ENCODE assay signal across 1 cellular context in the genomic region with DNA sequence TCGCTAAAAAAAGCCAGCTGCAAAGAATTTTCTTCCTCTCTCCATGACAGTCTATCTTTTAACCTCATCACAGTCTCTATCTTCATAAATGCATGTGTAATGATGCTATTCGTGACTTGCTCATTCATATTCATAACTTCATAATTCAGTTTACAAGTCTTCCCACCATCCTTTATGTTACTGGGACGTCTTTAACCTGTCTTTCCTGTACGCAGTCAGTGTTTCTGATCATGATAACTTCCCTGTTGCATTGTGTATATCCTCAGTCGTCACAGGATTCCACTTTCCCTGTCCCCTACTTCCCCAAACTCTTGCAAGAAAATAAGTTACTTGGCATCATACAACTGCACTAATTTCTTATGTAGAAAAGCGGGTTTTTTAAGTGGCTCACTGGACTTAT.
TF ChIP-seq lines count a peak whose summit lies in the region.

No MANE protein-coding gene starts in this region.

TF ChIP-seq in IMR-90, 13 proteins besides CTCF, POLR2A, EP300 and RAD21 (continued from another document):
- TF ChIP-seq, protein P1, sequence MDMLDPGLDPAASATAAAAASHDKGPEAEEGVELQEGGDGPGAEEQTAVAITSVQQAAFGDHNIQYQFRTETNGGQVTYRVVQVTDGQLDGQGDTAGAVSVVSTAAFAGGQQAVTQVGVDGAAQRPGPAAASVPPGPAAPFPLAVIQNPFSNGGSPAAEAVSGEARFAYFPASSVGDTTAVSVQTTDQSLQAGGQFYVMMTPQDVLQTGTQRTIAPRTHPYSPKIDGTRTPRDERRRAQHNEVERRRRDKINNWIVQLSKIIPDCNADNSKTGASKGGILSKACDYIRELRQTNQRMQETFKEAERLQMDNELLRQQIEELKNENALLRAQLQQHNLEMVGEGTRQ (IDR thresholded peaks at IDR 0.05; ENCODE audit: low read depth, low read length): no peak
- TF ChIP-seq CHD1 (IDR thresholded peaks at IDR 0.05; ENCODE audit: low read depth, low read length): no peak
- TF ChIP-seq CEBPB (IDR thresholded peaks at IDR 0.05; ENCODE audit: low read depth, low read length): no peak
- no peak for TF ChIP-seq BHLHE40 (IDR thresholded peaks at IDR 0.05; ENCODE audit: low read depth, low read length)
- no peak for TF ChIP-seq MAFK (IDR thresholded peaks at IDR 0.05; ENCODE audit: low read depth, low read length)
- TF ChIP-seq FOS (IDR thresholded peaks at IDR 0.05; ENCODE audit: low read depth, low read length): no peak
- TF ChIP-seq, protein P2, sequence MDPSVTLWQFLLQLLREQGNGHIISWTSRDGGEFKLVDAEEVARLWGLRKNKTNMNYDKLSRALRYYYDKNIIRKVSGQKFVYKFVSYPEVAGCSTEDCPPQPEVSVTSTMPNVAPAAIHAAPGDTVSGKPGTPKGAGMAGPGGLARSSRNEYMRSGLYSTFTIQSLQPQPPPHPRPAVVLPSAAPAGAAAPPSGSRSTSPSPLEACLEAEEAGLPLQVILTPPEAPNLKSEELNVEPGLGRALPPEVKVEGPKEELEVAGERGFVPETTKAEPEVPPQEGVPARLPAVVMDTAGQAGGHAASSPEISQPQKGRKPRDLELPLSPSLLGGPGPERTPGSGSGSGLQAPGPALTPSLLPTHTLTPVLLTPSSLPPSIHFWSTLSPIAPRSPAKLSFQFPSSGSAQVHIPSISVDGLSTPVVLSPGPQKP (IDR thresholded peaks at IDR 0.05; ENCODE audit: borderline replicate concordance, low read depth, low read length): no peak
- no peak for TF ChIP-seq MAZ (IDR thresholded peaks at IDR 0.05; ENCODE audit: borderline replicate concordance, low read depth, low read length)
- no peak for TF ChIP-seq MXI1 (IDR thresholded peaks at IDR 0.05; ENCODE audit: borderline replicate concordance, low read depth, low read length)
- TF ChIP-seq SMC3 (IDR thresholded peaks at IDR 0.05; ENCODE audit: low read depth, low read length): no peak
- no peak for TF ChIP-seq NFE2L2 (IDR thresholded peaks at IDR 0.05; ENCODE audit: low read depth, low read length)
- no peak for TF ChIP-seq RFX5 (IDR thresholded peaks at IDR 0.05; ENCODE audit: low read depth, low read length)
